10 cellular contexts compared by ENCODE assay signal in the genomic region with DNA sequence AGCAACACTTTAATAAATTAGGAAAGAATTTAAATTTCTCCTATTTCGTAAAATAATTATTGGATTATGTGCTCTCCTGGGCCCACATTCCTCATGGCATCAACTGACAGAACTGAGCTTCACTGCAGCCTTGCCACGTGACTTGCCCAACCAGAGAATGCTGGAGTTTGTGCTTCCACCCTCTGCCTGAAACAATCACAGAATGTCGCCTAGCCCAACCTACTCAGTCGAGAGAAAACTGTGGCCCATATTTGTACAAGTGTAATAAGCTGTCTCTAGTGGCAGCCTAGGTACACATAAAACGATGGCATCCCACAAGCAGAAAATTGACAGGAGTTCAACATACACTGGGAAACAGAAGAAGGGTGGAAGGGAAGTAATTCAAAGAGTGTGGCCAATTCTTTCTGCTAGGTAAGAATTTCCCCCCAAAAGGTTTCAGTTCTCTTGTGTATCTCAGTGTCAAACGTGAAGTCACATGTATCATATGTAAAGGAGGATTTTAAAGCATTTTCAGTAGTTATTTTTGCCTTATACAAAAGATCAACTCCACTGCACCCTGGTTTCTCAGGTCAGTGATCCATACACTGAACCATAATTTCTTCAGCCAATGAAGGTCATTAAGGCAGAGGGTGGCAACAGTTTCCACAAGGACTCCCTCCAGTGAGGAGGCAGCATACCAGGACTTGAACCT. TPM values are rescaled to one million over a fixed set of nuclear protein-coding genes. Genes with fewer than 3 reads are reported as not detected.
A peak's percentile ranks its signal among the peaks of the same experiment; 100 is the strongest.
DNase-seq lines count a peak whose midpoint lies in the region; ATAC-seq and TF ChIP-seq lines count a peak whose summit lies in the region.
"Had no signal": no experiment of that assay in that cellular context is flagged by ENCODE, and none has a peak within 500 bp of the region (broad histone marks: within the 10 kb centered on the region; RNA-seq: fewer than 3 reads in every experiment).

No MANE protein-coding gene starts in this region.

- H3K27ac ChIP-seq in Peyer's patch = peak overlapping the region in 1 of 4 donors; percentile 47
- H3K27ac ChIP-seq: 22Rv1 had no signal

- no peak overlapping the region for H3K4me3 ChIP-seq in retinal pigment epithelial cell (ENCODE audit: low read length)
- H3K4me3 ChIP-seq in Peyer's patch = no peak overlapping the region

- TF ChIP-seq POLR2A in Peyer's patch (IDR thresholded peaks at IDR 0.05) = no peak

- TF ChIP-seq CTCF in retinal pigment epithelial cell (conservative IDR thresholded peaks at IDR 0.05; ENCODE audit: low read depth, low read length) (no peak), Peyer's patch (IDR thresholded peaks at IDR 0.05) (no peak)

- H3K36me3 ChIP-seq in Peyer's patch = no peaks in the 10 kb centered on the region

- H3K9me3 ChIP-seq in Peyer's patch = no peaks in the 10 kb centered on the region

- peaks cover 0 to 48% (median 11%) of the 10 kb centered on the region in 4 donors for H3K4me1 ChIP-seq in Peyer's patch

- DNase-seq in DMS153 (lab: John Stamatoyannopoulos, UW) (peak; percentile 48), DMS153 treated with DMSO at 0.1 percent for 48 hours (lab: John Stamatoyannopoulos, UW; ENCODE audit: unreplicated experiment) (no peak), NCI-H1092 treated with DMSO at 0.1 percent for 48 hours (lab: John Stamatoyannopoulos, UW) (peak; percentile 17), retinal pigment epithelial cell (ENCODE audit: low read depth) (peak; percentile 37), NOMO-1 treated with dmso at 0.1 percent for 144 hours (lab: John Stamatoyannopoulos, UW; ENCODE audit: unreplicated experiment) (no peak), amniotic stem cell (lab: John Stamatoyannopoulos, UW) (no peak), Peyer's patch (no peak)
- DNase-seq: activated CD8-positive, alpha-beta memory T cell treated with anti-CD3 and anti-CD28 coated beads, Interleukin-2, amount 50 U/mL, for 48 hours had no signal

- H3K27me3 ChIP-seq in Peyer's patch = no peaks in the 10 kb centered on the region

- peak; percentile 81 for ATAC-seq in HG02798 (IDR thresholded peaks at IDR 0.05; ENCODE audit: poor library complexity, unreplicated experiment)

RNA-seq across cellular contexts. Expression of gene ZNF608, which starts 41.7 kb away (rescaled TPM):
- 10 to 100 TPM; 19.8 to 85.8 (median 35.3) TPM for total RNA-seq in Peyer's patch

Comparison
In these comparisons a context has a peak if more than half of its experiments do, and no peak if none do; other contexts are left out.
1. DNase-seq: peak in DMS153 (single experiment), NCI-H1092 treated with DMSO at 0.1 percent for 48 hours (single experiment) and retinal pigment epithelial cell (single experiment); none in DMS153 treated with DMSO at 0.1 percent for 48 hours (single experiment), NOMO-1 treated with dmso at 0.1 percent for 144 hours (single experiment), amniotic stem cell (single experiment) and Peyer's patch (0 of 3).